In genomic region chr19:13100871-13101589, GRCh38 we compare ENCODE assay signal across 10 cellular contexts. TPM values are rescaled to one million over a fixed set of nuclear protein-coding genes. Genes with fewer than 3 reads are reported as not detected.
A peak's percentile ranks its signal among the peaks of the same experiment; 100 is the strongest.
DNase-seq lines count a peak whose midpoint lies in the region; ATAC-seq lines count a peak whose summit lies in the region.
"Had no signal": no experiment of that assay in that cellular context is flagged by ENCODE, and none has a peak within 500 bp of the region (broad histone marks: within the 10 kb centered on the region; RNA-seq: fewer than 3 reads in every experiment).

No MANE protein-coding gene starts in this region.

- in situ Hi-C loops in KBM-7 (cut with MboI; ENCODE audit: low pct_unique_long_range_greater_than_20kb, low sequenced_read_pairs): no loop called here

- H3K4me1 Mint-ChIP-seq in CD4-positive, alpha-beta memory T cell: peaks cover 27 to 76% (median 45%) of the 10 kb centered on the region in 4 donors
- peaks cover 47% of the 10 kb centered on the region for H3K4me1 Mint-ChIP-seq in central memory CD8-positive, alpha-beta T cell
- peaks cover 32 to 34% of the 10 kb centered on the region in 2 donors for H3K4me1 Mint-ChIP-seq in natural killer cell treated with Interleukin-12 subunit alpha and Interleukin-12 subunit beta and Interleukin-15 and Interleukin-18, amount 100 ng/mL, for 72 hours (ENCODE audit: low read depth in 2 of 2)

- ATAC-seq in central memory CD8-positive, alpha-beta T cell (replicated peaks; ENCODE audit: extremely low read depth, poor library complexity, severe bottlenecking): no peak
- ATAC-seq in natural killer cell treated with Interleukin-12 subunit alpha and Interleukin-12 subunit beta and Interleukin-15 and Interleukin-18, amount 100 ng/mL, for 72 hours: no peak
- ATAC-seq in HG02938 (IDR thresholded peaks at IDR 0.05; ENCODE audit: unreplicated experiment) (no peak), HG03439 (IDR thresholded peaks at IDR 0.05; ENCODE audit: unreplicated experiment) (no peak)

- H3K36me3 ChIP-seq in CD4-positive, alpha-beta memory T cell (ENCODE audit: insufficient read depth, low read length): no peaks in the 10 kb centered on the region
- H3K36me3 ChIP-seq: prostate gland had no signal

- DNase-seq in CD4-positive, alpha-beta memory T cell: no peak
- DNase-seq in KBM-7 (peak; percentile 58), DMS53 treated with DMSO at 0.1 percent for 48 hours (lab: John Stamatoyannopoulos, UW; ENCODE audit: unreplicated experiment) (no peak), NCI-H1092 treated with DMSO at 0.1 percent for 48 hours (lab: John Stamatoyannopoulos, UW) (no peak)
- no peak for DNase-seq in central memory CD8-positive, alpha-beta T cell (ENCODE audit: low spot score in 2 of 2)
- no peak for DNase-seq in natural killer cell treated with Interleukin-12 subunit alpha and Interleukin-12 subunit beta and Interleukin-15 and Interleukin-18, amount 100 ng/mL, for 72 hours (ENCODE audit: low spot score)
- DNase-seq: NCI-H1694 treated with DMSO at 0.1 percent for 48 hours had no signal

- POLR2A ChIA-PET in CD4-positive, alpha-beta memory T cell (lab: Charles Lee; ENCODE audit: partially characterized antibody): interaction anchor here (1.1 to 4.8 kb wide), 5 partner anchors 16 to 54 kb away, joined by 4 to 51 read pairs (median 25); partner anchors contain the start of genes IER2, NACC1, STX10 and TRMT1

- H3K9me3 Mint-ChIP-seq in CD4-positive, alpha-beta memory T cell: peaks cover 0 to 2% (median 0%) of the 10 kb centered on the region in 8 donors
- H3K9me3 Mint-ChIP-seq in central memory CD8-positive, alpha-beta T cell: no peaks in the 10 kb centered on the region
- peaks cover 5% of the 10 kb centered on the region for H3K9me3 Mint-ChIP-seq in natural killer cell treated with Interleukin-12 subunit alpha and Interleukin-12 subunit beta and Interleukin-15 and Interleukin-18, amount 100 ng/mL, for 72 hours

- H3K4me1 ChIP-seq in CD4-positive, alpha-beta memory T cell (ENCODE audit: insufficient read depth, low read length): peaks cover 84% of the 10 kb centered on the region

- CTCF ChIA-PET in CD4-positive, alpha-beta memory T cell (lab: Charles Lee; ENCODE audit: partially characterized antibody): interaction anchor here (0.7 to 2.0 kb wide), 4 partner anchors 17 to 136 kb away, joined by 3 to 6 read pairs (median 4); partner anchors contain the start of gene NACC1

- peak overlapping the region; percentile 78 for H3K27ac ChIP-seq in CD4-positive, alpha-beta memory T cell (ENCODE audit: low read depth, low read length)

- peak overlapping the region; percentile 81 to 88 (median 84) for H3K4me3 Mint-ChIP-seq in CD4-positive, alpha-beta memory T cell
- H3K4me3 Mint-ChIP-seq in central memory CD8-positive, alpha-beta T cell: peak overlapping the region; percentile 81
- peak overlapping the region; percentile 38 for H3K4me3 Mint-ChIP-seq in natural killer cell treated with Interleukin-12 subunit alpha and Interleukin-12 subunit beta and Interleukin-15 and Interleukin-18, amount 100 ng/mL, for 72 hours

- peaks cover 13% of the 10 kb centered on the region for H3K27me3 ChIP-seq in CD4-positive, alpha-beta memory T cell (ENCODE audit: insufficient read depth, low read length)

- H3K36me3 Mint-ChIP-seq in CD4-positive, alpha-beta memory T cell: peaks cover 2 to 3% of the 10 kb centered on the region in 2 donors
- H3K36me3 Mint-ChIP-seq in central memory CD8-positive, alpha-beta T cell (ENCODE audit: insufficient read depth): peaks cover 18% of the 10 kb centered on the region
- peaks cover 6% of the 10 kb centered on the region for H3K36me3 Mint-ChIP-seq in natural killer cell treated with Interleukin-12 subunit alpha and Interleukin-12 subunit beta and Interleukin-15 and Interleukin-18, amount 100 ng/mL, for 72 hours

- H3K4me3 ChIP-seq in CD4-positive, alpha-beta memory T cell (ENCODE audit: low read length in 2 of 2): peak overlapping the region; percentile 58 to 73

- peaks cover 4 to 8% of the 10 kb centered on the region in 2 donors for H3K27me3 Mint-ChIP-seq in CD4-positive, alpha-beta memory T cell
- peaks cover 19% of the 10 kb centered on the region for H3K27me3 Mint-ChIP-seq in central memory CD8-positive, alpha-beta T cell
- H3K27me3 Mint-ChIP-seq in natural killer cell treated with Interleukin-12 subunit alpha and Interleukin-12 subunit beta and Interleukin-15 and Interleukin-18, amount 100 ng/mL, for 72 hours: peaks cover 5 to 8% of the 10 kb centered on the region in 2 donors

- no peaks in the 10 kb centered on the region for H3K9me3 ChIP-seq in CD4-positive, alpha-beta memory T cell (ENCODE audit: control insufficient read depth in 1 of 2, low read length in 2 of 2)
- H3K9me3 ChIP-seq: prostate gland had no signal

- H3K27ac Mint-ChIP-seq in CD4-positive, alpha-beta memory T cell: peak overlapping the region; percentile 53 to 84 (median 74)
- peak overlapping the region; percentile 22 for H3K27ac Mint-ChIP-seq in central memory CD8-positive, alpha-beta T cell (ENCODE audit: low read depth)
- H3K27ac Mint-ChIP-seq in natural killer cell treated with Interleukin-12 subunit alpha and Interleukin-12 subunit beta and Interleukin-15 and Interleukin-18, amount 100 ng/mL, for 72 hours: peak overlapping the region in 1 of 2 donors; percentile 26

- intact Hi-C loops in CD4-positive, alpha-beta memory T cell (cut with micrococcal nuclease): no loop called here

RNA-seq across cellular contexts. Expression of gene LYL1, which starts 1.6 kb away (rescaled TPM):
- total RNA-seq in CD4-positive, alpha-beta memory T cell: 10 to 100 TPM; 16.1 to 16.9 TPM
- 1 to 10 TPM; 2.3 to 9.4 TPM for polyA plus RNA-seq in CD4-positive, alpha-beta memory T cell
- 1 to 10 TPM in 1 of 2 donors, under 1 TPM in 1; 0.86 to 1.4 TPM for total RNA-seq in natural killer cell treated with Interleukin-12 subunit alpha and Interleukin-12 subunit beta and Interleukin-15 and Interleukin-18, amount 100 ng/mL, for 72 hours

RNA-seq across cellular contexts. Expression of gene TRMT1, which starts 15.5 kb away (rescaled TPM):
- total RNA-seq in CD4-positive, alpha-beta memory T cell: 10 to 100 TPM; 70.6 to 78.4 TPM
- 10 to 100 TPM; 18.0 to 24.9 TPM for polyA plus RNA-seq in CD4-positive, alpha-beta memory T cell
- 100 to 1,000 TPM in 1 of 2 donors, 10 to 100 TPM in 1; 54.6 to 120 TPM for total RNA-seq in natural killer cell treated with Interleukin-12 subunit alpha and Interleukin-12 subunit beta and Interleukin-15 and Interleukin-18, amount 100 ng/mL, for 72 hours

RNA-seq across cellular contexts. Expression of gene NACC1, which starts 17.0 kb away (rescaled TPM):
- 10 to 100 TPM; 25.8 to 34.1 TPM for total RNA-seq in CD4-positive, alpha-beta memory T cell
- polyA plus RNA-seq in CD4-positive, alpha-beta memory T cell: 1 to 10 TPM in 1 of 2 donors, under 1 TPM in 1; 0.15 to 1.8 TPM
- 100 to 1,000 TPM; 129 to 138 TPM for total RNA-seq in natural killer cell treated with Interleukin-12 subunit alpha and Interleukin-12 subunit beta and Interleukin-15 and Interleukin-18, amount 100 ng/mL, for 72 hours

RNA-seq across cellular contexts. Expression of gene STX10, which starts 49.1 kb away (rescaled TPM):
- total RNA-seq in CD4-positive, alpha-beta memory T cell: 10 to 100 TPM; 63.7 to 64.0 TPM
- polyA plus RNA-seq in CD4-positive, alpha-beta memory T cell: 10 to 100 TPM; 57.9 to 64.2 TPM
- 10 to 100 TPM; 48.1 to 62.5 TPM for total RNA-seq in natural killer cell treated with Interleukin-12 subunit alpha and Interleukin-12 subunit beta and Interleukin-15 and Interleukin-18, amount 100 ng/mL, for 72 hours

RNA-seq across cellular contexts. Expression of gene IER2, which starts 49.2 kb away (rescaled TPM):
- 100 to 1,000 TPM; 148 to 153 TPM for total RNA-seq in CD4-positive, alpha-beta memory T cell
- polyA plus RNA-seq in CD4-positive, alpha-beta memory T cell: 100 to 1,000 TPM; 201 to 446 TPM
- total RNA-seq in natural killer cell treated with Interleukin-12 subunit alpha and Interleukin-12 subunit beta and Interleukin-15 and Interleukin-18, amount 100 ng/mL, for 72 hours: 100 to 1,000 TPM; 106 to 117 TPM

Comparison
In these comparisons a context has a peak if more than half of its experiments do, and no peak if none do; other contexts are left out.
1. RNA of gene LYL1, which starts 1.6 kb away (total RNA-seq): 16.1 to 16.9 TPM in CD4-positive, alpha-beta memory T cell; 0.86 to 1.4 TPM in natural killer cell treated with Interleukin-12 subunit alpha and Interleukin-12 subunit beta and Interleukin-15 and Interleukin-18, amount 100 ng/mL, for 72 hours; every median in the first group is over 4 times any median in the second.
2. Peak in every context shown above with its lines, with median percentiles within 50 percentile points of each other: H3K4me3 Mint-ChIP-seq.